Comparison of ENCODE assay signal across 12 cellular contexts in genomic region chr2:33488178-33488690, GRCh38. TPM values are rescaled to one million over a fixed set of nuclear protein-coding genes. Genes with fewer than 3 reads are reported as not detected.
DNase-seq lines count a peak whose midpoint lies in the region; ATAC-seq and TF ChIP-seq lines count a peak whose summit lies in the region.
"Had no signal": no experiment of that assay in that cellular context is flagged by ENCODE, and none has a peak within 500 bp of the region (broad histone marks: within the 10 kb centered on the region; RNA-seq: fewer than 3 reads in every experiment).

No MANE protein-coding gene starts in this region.

- H3K4me1 ChIP-seq in DOHH2 (ENCODE audit: control insufficient read depth, low read length) (peaks cover 94% of the 10 kb centered on the region), right lobe of liver (no peaks in the 10 kb centered on the region)

- no peaks in the 10 kb centered on the region for H4K20me1 ChIP-seq in DOHH2 (ENCODE audit: control insufficient read depth, insufficient read depth, low read depth, low read length)

- H3K4me2 ChIP-seq in DOHH2 (ENCODE audit: low read length) = peak overlapping the region; percentile 82

- no peak for TF ChIP-seq CTCF in DOHH2 (IDR thresholded peaks at IDR 0.05; ENCODE audit: low read depth, low read length, poor library complexity, severe bottlenecking)
- TF ChIP-seq CTCF in right lobe of liver (IDR thresholded peaks at IDR 0.05) = no peak

- in situ Hi-C loops in ACHN (cut with HindIII; ENCODE audit: low pct_ligation_motif_present, low pct_unique_long_range_greater_than_20kb, low sequenced_read_pairs) = no loop called here

- ATAC-seq in GM19035 (IDR thresholded peaks at IDR 0.05; ENCODE audit: unreplicated experiment) = peak; percentile 52
- ATAC-seq in HG02798 (IDR thresholded peaks at IDR 0.05; ENCODE audit: poor library complexity, unreplicated experiment) = peak; percentile 37
- peak; percentile 24 for ATAC-seq in HG03558 (IDR thresholded peaks at IDR 0.05; ENCODE audit: extremely low read depth, unreplicated experiment)
- no peak for ATAC-seq in right lobe of liver

- H3K27ac ChIP-seq in DOHH2 (ENCODE audit: low read depth, low read length) (peak overlapping the region; percentile 90), right lobe of liver (no peak overlapping the region)
- H3K27ac ChIP-seq: C4-2B had no signal

- no peak for DNase-seq in right lobe of liver
- no peak for DNase-seq in NCI-H82 (lab: John Stamatoyannopoulos, UW)
- DNase-seq in ACHN = no peak
- DNase-seq in medulla oblongata (ENCODE audit: extremely low spot score) = no peak
- DNase-seq: amygdala, NCI-H2029 treated with DMSO at 0.1 percent for 48 hours, Right ventricle myocardium superior had no signal

- 72% methylated on average over 2 of the region's 2 CpGs for WGBS in right lobe of liver (ENCODE audit: insufficient coverage, low coverage, low lambda C conversion rate, missing lambda C conversion rate)

- H3K9me2 ChIP-seq in DOHH2 (replicated peaks; ENCODE audit: control insufficient read depth, low read length) = no peaks in the 10 kb centered on the region

- H3K27me3 ChIP-seq in DOHH2 (ENCODE audit: control insufficient read depth, low read length) (no peaks in the 10 kb centered on the region), right lobe of liver (no peaks in the 10 kb centered on the region)

- intact Hi-C loops in right lobe of liver (cut with DNase I) = no loop called here

- peaks cover 100% of the 10 kb centered on the region for H3K79me2 ChIP-seq in DOHH2 (ENCODE audit: control insufficient read depth, low read length)

- H3F3A ChIP-seq in DOHH2 (ENCODE audit: control insufficient read depth, insufficient read depth) = peaks cover 53% of the 10 kb centered on the region

- H3K36me3 ChIP-seq in DOHH2 (ENCODE audit: control insufficient read depth, low read length) (peaks cover 88% of the 10 kb centered on the region), right lobe of liver (no peaks in the 10 kb centered on the region)

- H3K9me3 ChIP-seq in DOHH2 (ENCODE audit: control insufficient read depth, insufficient read depth, low read length) (peaks cover 19% of the 10 kb centered on the region), right lobe of liver (no peaks in the 10 kb centered on the region)

- TF ChIP-seq POLR2A in right lobe of liver (IDR thresholded peaks at IDR 0.05) = no peak

- H3K4me3 ChIP-seq in DOHH2 (ENCODE audit: low read length) (peak overlapping the region; percentile 63), right lobe of liver (no peak overlapping the region)

RNA-seq across cellular contexts. Expression of gene RASGRP3, which starts 11.8 kb away (rescaled TPM):
- 10 to 100 TPM in 1 of 6 experiments, 1 to 10 TPM in 5; 3.0 to 11.5 (median 5.0) TPM for total RNA-seq in right lobe of liver

Comparison
In these comparisons a context has a peak if more than half of its experiments do, and no peak if none do; other contexts are left out.
1. ATAC-seq: peak in GM19035 (single experiment), HG02798 (single experiment) and HG03558 (single experiment); none in right lobe of liver (0 of 4).